8 cellular contexts compared by ENCODE assay signal in the genomic region with DNA sequence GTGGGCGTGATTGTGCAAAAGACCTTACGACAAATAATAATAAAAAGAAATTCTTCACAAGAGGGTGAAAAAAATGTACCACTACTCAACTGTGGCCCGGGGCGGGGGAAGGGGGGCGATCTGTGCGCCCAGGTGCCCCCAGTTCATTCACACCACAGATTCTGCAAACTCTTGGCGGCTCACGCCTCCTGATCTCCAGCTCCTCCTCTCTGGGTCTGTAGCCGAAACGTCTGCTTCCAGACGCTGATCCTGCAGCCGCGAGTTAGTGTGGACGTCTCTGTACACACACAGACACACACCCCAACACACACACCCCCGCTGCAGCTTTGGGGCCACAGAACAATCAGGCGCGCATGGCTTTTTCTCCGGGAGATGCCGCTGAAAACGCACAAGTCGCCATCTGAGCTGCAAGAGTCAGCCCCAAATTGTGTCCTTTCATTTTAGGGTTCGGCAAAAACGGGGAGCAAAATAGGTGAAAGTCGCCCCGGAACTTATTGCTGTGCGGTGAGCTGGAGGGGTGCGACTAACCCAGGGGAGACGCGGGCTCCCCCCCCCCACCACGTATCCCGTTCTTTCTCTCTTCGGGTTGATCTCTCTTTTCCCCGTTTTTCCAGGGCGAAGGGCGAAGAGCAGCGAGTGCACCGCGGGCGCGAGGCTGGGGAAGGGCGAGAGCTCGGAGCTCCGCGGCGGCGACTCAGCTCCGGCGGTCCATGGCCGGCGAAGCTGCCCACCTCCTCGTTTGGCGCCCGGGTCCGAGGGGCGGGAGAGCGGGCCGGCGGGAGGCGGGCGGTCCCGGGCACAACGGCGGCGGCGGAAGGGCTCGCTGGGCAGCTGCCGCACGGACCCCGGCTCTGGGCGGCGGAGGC. TPM values are rescaled to one million over a fixed set of nuclear protein-coding genes. Genes with fewer than 3 reads are reported as not detected.
DNase-seq lines count a peak whose midpoint lies in the region; ATAC-seq and TF ChIP-seq lines count a peak whose summit lies in the region.

No MANE protein-coding gene starts in this region.

- intact Hi-C loops in Calu3 (cut with micrococcal nuclease; ENCODE audit: unreplicated experiment): loop anchor here (10.0 kb wide), 2 partner anchors 257 to 417 kb away; no protein-coding TSS in a partner anchor

- no peaks in the 10 kb centered on the region for H3K36me3 ChIP-seq in iPS-18a (ENCODE audit: control insufficient read depth, low read depth, low read length)

- no peak overlapping the region for H3K27ac ChIP-seq in iPS-18a (ENCODE audit: low read length)
- H3K27ac ChIP-seq in skin epidermis: peak overlapping the region in 19 of 21 experiments; percentile 10 to 96 (median 84)

- peaks cover 11% of the 10 kb centered on the region for H3K36me3 Mint-ChIP-seq in Calu3 (ENCODE audit: insufficient read depth, unreplicated experiment)
- no peaks in the 10 kb centered on the region for H3K36me3 Mint-ChIP-seq in IgD-negative memory B cell
- H3K36me3 Mint-ChIP-seq in activated naive CD8-positive, alpha-beta T cell treated with anti-CD3 and anti-CD28 coated beads for 36 hours: no peaks in the 10 kb centered on the region

- H3K4me3 ChIP-seq in iPS-18a (ENCODE audit: low read length) (peak overlapping the region; percentile 88), skin epidermis (peak overlapping the region; percentile 51 to 84 (median 60))

- peak overlapping the region; percentile 71 for H3K4me3 Mint-ChIP-seq in Calu3 (ENCODE audit: low read depth, unreplicated experiment)
- peak overlapping the region; percentile 67 to 81 (median 72) for H3K4me3 Mint-ChIP-seq in IgD-negative memory B cell
- peak overlapping the region; percentile 67 for H3K4me3 Mint-ChIP-seq in activated naive CD8-positive, alpha-beta T cell treated with anti-CD3 and anti-CD28 coated beads for 36 hours

- peak overlapping the region; percentile 41 for H3K9ac ChIP-seq in iPS-18a (ENCODE audit: low read length)

- peaks cover 93% of the 10 kb centered on the region for H3K27me3 ChIP-seq in iPS-18a (ENCODE audit: control insufficient read depth, insufficient read depth, low read length)

- peaks cover 21% of the 10 kb centered on the region for H3K4me1 ChIP-seq in iPS-18a (ENCODE audit: control insufficient read depth, low read depth, low read length)

- H3K9me3 Mint-ChIP-seq in Calu3 (ENCODE audit: low read depth, unreplicated experiment) (no peaks in the 10 kb centered on the region), IgD-negative memory B cell (peaks cover 0 to 5% (median 0%) of the 10 kb centered on the region in 3 donors)
- no peaks in the 10 kb centered on the region for H3K9me3 Mint-ChIP-seq in activated naive CD8-positive, alpha-beta T cell treated with anti-CD3 and anti-CD28 coated beads for 36 hours

- BruUV-seq in Calu3 (replicated peaks; lab: Mats Ljungman, UMichigan): no TSS peak

- CTCF ChIA-PET in Calu3 (lab: Charles Lee): interaction anchor here (0.6 kb wide), 1 partner anchor 209 kb away, joined by 3 read pairs; no protein-coding TSS in a partner anchor

- H3K9me3 ChIP-seq in iPS-18a (ENCODE audit: control insufficient read depth, low read depth, low read length): no peaks in the 10 kb centered on the region

- H3K27ac Mint-ChIP-seq in Calu3 (ENCODE audit: unreplicated experiment) (no peak overlapping the region), IgD-negative memory B cell (no peak overlapping the region)
- H3K27ac Mint-ChIP-seq in activated naive CD8-positive, alpha-beta T cell treated with anti-CD3 and anti-CD28 coated beads for 36 hours: no peak overlapping the region

- ATAC-seq in HG03097 (IDR thresholded peaks at IDR 0.05; ENCODE audit: low FRiP score, unreplicated experiment) (no peak), HG02840 (IDR thresholded peaks at IDR 0.05; ENCODE audit: low FRiP score, unreplicated experiment) (no peak)

- peaks cover 49% of the 10 kb centered on the region for H3K27me3 Mint-ChIP-seq in Calu3 (ENCODE audit: unreplicated experiment)
- peaks cover 61% of the 10 kb centered on the region for H3K27me3 Mint-ChIP-seq in IgD-negative memory B cell
- peaks cover 86% of the 10 kb centered on the region for H3K27me3 Mint-ChIP-seq in activated naive CD8-positive, alpha-beta T cell treated with anti-CD3 and anti-CD28 coated beads for 36 hours

- no peak for TF ChIP-seq CTCF in Calu3 (IDR thresholded peaks at IDR 0.05; ENCODE audit: unreplicated experiment)

- DNase-seq in Calu3: peak; percentile 7
- DNase-seq in activated naive CD8-positive, alpha-beta T cell treated with anti-CD3 and anti-CD28 coated beads for 36 hours: no peak
- no peak for DNase-seq in activated CD4-positive, alpha-beta T cell treated with anti-CD3 and anti-CD28 coated beads, Interleukin-2, amount 50 U/mL, for 4 hours

- H3K4me1 Mint-ChIP-seq in Calu3 (ENCODE audit: low read depth, unreplicated experiment): no peaks in the 10 kb centered on the region
- H3K4me1 Mint-ChIP-seq in IgD-negative memory B cell: peaks cover 11 to 30% (median 14%) of the 10 kb centered on the region in 3 donors
- H3K4me1 Mint-ChIP-seq in activated naive CD8-positive, alpha-beta T cell treated with anti-CD3 and anti-CD28 coated beads for 36 hours: peaks cover 20% of the 10 kb centered on the region

RNA-seq across cellular contexts. Expression of a gene that starts 0.5 kb away (rescaled TPM):
- 0.14 and 0.69 TPM in 2 replicates for total RNA-seq in Calu3 (2022)
- not detected for polyA plus RNA-seq in IgD-negative memory B cell
- not detected for total RNA-seq in activated naive CD8-positive, alpha-beta T cell treated with anti-CD3 and anti-CD28 coated beads for 36 hours
